In the genomic region with DNA sequence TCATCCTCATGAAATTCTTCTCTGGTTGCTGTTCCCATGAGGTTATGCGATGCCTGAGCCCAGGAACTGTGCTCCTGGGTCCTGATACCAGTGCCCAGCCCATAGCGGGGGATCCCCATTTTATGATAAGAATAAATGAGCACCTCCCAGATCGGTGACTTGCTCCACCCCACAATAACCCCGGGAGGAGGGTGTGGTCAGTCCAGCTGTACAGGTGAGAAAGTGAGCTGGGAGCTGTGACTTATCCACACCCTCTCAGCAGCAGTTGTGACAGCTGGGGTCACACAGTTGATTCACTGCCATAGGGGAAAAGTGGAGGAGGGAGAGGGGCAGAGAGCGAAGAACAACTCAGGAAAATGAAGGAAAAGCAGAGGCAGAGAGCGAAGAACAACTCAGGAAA, we compare ENCODE assay signal across 19 cellular contexts. TPM values are rescaled to one million over a fixed set of nuclear protein-coding genes. Genes with fewer than 3 reads are reported as not detected.
A peak's percentile ranks its signal among the peaks of the same experiment; 100 is the strongest.
DNase-seq lines count a peak whose midpoint lies in the region; ATAC-seq and TF ChIP-seq lines count a peak whose summit lies in the region.
"Had no signal": no experiment of that assay in that cellular context is flagged by ENCODE, and none has a peak within 500 bp of the region (broad histone marks: within the 10 kb centered on the region; RNA-seq: fewer than 3 reads in every experiment).

No MANE protein-coding gene starts in this region.

- H3K27ac Mint-ChIP-seq in T-cell (no peak overlapping the region), endodermal cell (no peak overlapping the region)

- peak overlapping the region in 2 of 3 donors; percentile 48 to 70 for H3K4me3 Mint-ChIP-seq in T-cell
- peak overlapping the region; percentile 49 for H3K4me3 Mint-ChIP-seq in endodermal cell

- ATAC-seq in T-cell (replicated peaks in 1 of 4) (no peak), HG03565 (IDR thresholded peaks at IDR 0.05; ENCODE audit: unreplicated experiment) (no peak), HG02763 (IDR thresholded peaks at IDR 0.05; ENCODE audit: unreplicated experiment) (no peak)

- no peak for DNase-seq in T-cell
- no peak for DNase-seq in endodermal cell
- no peak for DNase-seq in neuronal stem cell (ENCODE audit: low spot score)
- DNase-seq in NCI-H1105 (lab: John Stamatoyannopoulos, UW) = no peak
- DNase-seq in cardiac septum (ENCODE audit: low spot score) = no peak
- DNase-seq: activated naive CD4-positive, alpha-beta T cell treated with Interleukin-2 at 50 U/mL for 16 hours; BE2C; effector CD8-positive, alpha-beta T cell; NCI-H187 treated with DMSO at 0.1 percent for 48 hours; SHP77; small intestine had no signal

- no peak overlapping the region for H2AK5ac ChIP-seq in neuronal stem cell (ENCODE audit: low read depth, low read length)

- H3K4me3 ChIP-seq in endodermal cell (ENCODE audit: low read length) (no peak overlapping the region), neuronal stem cell (ENCODE audit: low read length in 2 of 2) (no peak overlapping the region)
- H3K4me3 ChIP-seq: MG63 had no signal

- peaks cover 30 to 68% of the 10 kb centered on the region in 2 donors for H3K27me3 Mint-ChIP-seq in T-cell
- H3K27me3 Mint-ChIP-seq in endodermal cell (ENCODE audit: insufficient read depth) = peaks cover 30% of the 10 kb centered on the region

- no peak overlapping the region for H2BK15ac ChIP-seq in neuronal stem cell (ENCODE audit: low read length)

- intact Hi-C loops in cardiac septum (cut with DNase I) = no loop called here

- H2BK5ac ChIP-seq in neuronal stem cell (ENCODE audit: low read length) = no peak overlapping the region

- no peaks in the 10 kb centered on the region for H3K36me3 Mint-ChIP-seq in T-cell
- no peaks in the 10 kb centered on the region for H3K36me3 Mint-ChIP-seq in endodermal cell (ENCODE audit: low read depth)

- peak overlapping the region; percentile 74; the same call in 1 of the 2 replicates for H3K9ac ChIP-seq in ES-I3 (ENCODE audit: low read depth, low read length)
- H3K9ac ChIP-seq in endodermal cell (ENCODE audit: extremely low read depth, low read length, poor library complexity, severe bottlenecking) = no peak overlapping the region
- H3K9ac ChIP-seq in neuronal stem cell (ENCODE audit: low read depth, low read length, poor library complexity) = no peak overlapping the region

- H3K4me1 Mint-ChIP-seq in T-cell (peaks cover 0 to 11% (median 0%) of the 10 kb centered on the region in 3 donors), endodermal cell (peaks cover 1% of the 10 kb centered on the region)

- H3K18ac ChIP-seq in neuronal stem cell (ENCODE audit: low read length) = no peak overlapping the region

- CTCF ChIA-PET in T-cell (lab: Charles Lee) = interaction anchor here (0.5 to 0.6 kb wide), 2 partner anchors 917 to 1109 kb away, joined by 3 read pairs; no protein-coding TSS in a partner anchor

- H3K27me3 ChIP-seq in endodermal cell (ENCODE audit: control insufficient read depth, insufficient read depth, low read length, poor library complexity, severe bottlenecking) (peaks cover 7% of the 10 kb centered on the region), neuronal stem cell (ENCODE audit: control insufficient read depth in 3 of 3, insufficient read depth in 3 of 3, low read depth in 1 of 3, low read length in 3 of 3) (no peaks in the 10 kb centered on the region)
- H3K27me3 ChIP-seq: BE2C, MG63, thyroid gland had no signal

- no peak overlapping the region for H3K23ac ChIP-seq in neuronal stem cell (ENCODE audit: low read depth, low read length, poor library complexity)

- H2AFZ ChIP-seq in neuronal stem cell (ENCODE audit: low read length) = no peak overlapping the region

- H3K4me1 ChIP-seq in ES-I3 (ENCODE audit: insufficient read depth, low read length) = peaks cover 3% of the 10 kb centered on the region; the same call in 1 of the 2 replicates
- H3K4me1 ChIP-seq in endodermal cell (ENCODE audit: control insufficient read depth, insufficient read depth, low read length) = no peaks in the 10 kb centered on the region
- H3K4me1 ChIP-seq in neuronal stem cell (ENCODE audit: control insufficient read depth in 2 of 2, insufficient read depth in 1 of 2, low read depth in 1 of 2, low read length in 2 of 2) = peaks cover 0 to 1% of the 10 kb centered on the region in 2 donors
- H3K4me1 ChIP-seq: BE2C, thyroid gland had no signal

- H3K27ac ChIP-seq in endodermal cell (ENCODE audit: low read depth, low read length) (no peak overlapping the region), neuronal stem cell (replicated peaks; ENCODE audit: low read length) (no peak overlapping the region)

- H3K9me3 ChIP-seq in ES-I3 (ENCODE audit: control insufficient read depth, insufficient read depth, low read length) (no peaks in the 10 kb centered on the region), endodermal cell (ENCODE audit: control insufficient read depth, low read length) (no peaks in the 10 kb centered on the region), neuronal stem cell (replicated peaks in 1 of 2; ENCODE audit: control insufficient read depth in 2 of 2, insufficient read depth in 1 of 2, low read depth in 1 of 2, low read length in 2 of 2) (peaks cover 0 to 2% of the 10 kb centered on the region in 2 donors)
- H3K9me3 ChIP-seq: BE2C, MG63, thyroid gland had no signal

- WGBS in endodermal cell (ENCODE audit: insufficient coverage in 1 of 2, insufficient read length in 1 of 2), 2 experiments = 79 to 96% methylated on average over 3 to 6 of the region's 6 CpGs
- WGBS in neuronal stem cell (ENCODE audit: extremely low coverage in 2 of 2, insufficient read length in 2 of 2, insufficient replicate concordance in 1 of 2), 2 donors = no CpG with 5 or more reads among the region's 6 CpGs

- H3K36me3 ChIP-seq in ES-I3 (ENCODE audit: insufficient read depth, low read length) (no peaks in the 10 kb centered on the region), endodermal cell (ENCODE audit: control insufficient read depth, insufficient read depth, low read length) (no peaks in the 10 kb centered on the region), neuronal stem cell (replicated peaks in 1 of 2; ENCODE audit: control insufficient read depth in 2 of 2, insufficient read depth in 2 of 2, low read length in 2 of 2) (no peaks in the 10 kb centered on the region)
- H3K36me3 ChIP-seq: BE2C, MG63, thyroid gland had no signal

- peak overlapping the region; percentile 26 for H3K4me2 ChIP-seq in neuronal stem cell (ENCODE audit: insufficient read depth, low read length, poor library complexity, severe bottlenecking)

- no peak overlapping the region for H4K8ac ChIP-seq in neuronal stem cell (ENCODE audit: low read depth, low read length)

- no peaks in the 10 kb centered on the region for H3K79me1 ChIP-seq in neuronal stem cell (ENCODE audit: low read depth, low read length)

- H4K91ac ChIP-seq in neuronal stem cell (ENCODE audit: low read depth, low read length, poor library complexity) = no peak overlapping the region

- TF ChIP-seq CTCF in endodermal cell (conservative IDR thresholded peaks at IDR 0.05) = no peak

- H3K9me3 Mint-ChIP-seq in T-cell = peaks cover 0 to 7% (median 4%) of the 10 kb centered on the region in 3 donors
- no peaks in the 10 kb centered on the region for H3K9me3 Mint-ChIP-seq in endodermal cell

- H2BK120ac ChIP-seq in neuronal stem cell (ENCODE audit: low read depth, low read length) = no peak overlapping the region

- no peak overlapping the region for H3K14ac ChIP-seq in neuronal stem cell (ENCODE audit: low read length)

- H3K4ac ChIP-seq in neuronal stem cell (ENCODE audit: low read length) = no peak overlapping the region

- POLR2A ChIA-PET in T-cell (lab: Charles Lee) = no interaction called here

- H2BK12ac ChIP-seq in neuronal stem cell (ENCODE audit: low read length) = no peak overlapping the region

RNA-seq across cellular contexts. Expression of a gene that starts 33.4 kb away (rescaled TPM):
- total RNA-seq in T-cell = not detected
- not detected for total RNA-seq in endodermal cell
- polyA plus RNA-seq in endodermal cell (2013, experiment 1 of 2) = not detected
- polyA plus RNA-seq in endodermal cell (2013, experiment 2 of 2) = not detected
- not detected for polyA plus RNA-seq in neuronal stem cell (2013, experiment 1 of 2)
- polyA plus RNA-seq in neuronal stem cell (2013, experiment 2 of 2) = not detected
- not detected for total RNA-seq in cardiac septum
- total RNA-seq: kidney, mononuclear cell, NCI-H460, thyroid gland had no signal
- polyA plus RNA-seq: small intestine had no signal

RNA-seq across cellular contexts. Expression of a gene that starts 40.8 kb away (rescaled TPM):
- total RNA-seq in T-cell (not detected), endodermal cell (not detected), cardiac septum (not detected)
- not detected for polyA plus RNA-seq in endodermal cell (2013, experiment 1 of 2)
- polyA plus RNA-seq in endodermal cell (2013, experiment 2 of 2) = not detected
- not detected for polyA plus RNA-seq in neuronal stem cell (2013, experiment 1 of 2)
- not detected for polyA plus RNA-seq in neuronal stem cell (2013, experiment 2 of 2)
- total RNA-seq: kidney, NCI-H460, thyroid gland had no signal
- polyA plus RNA-seq: small intestine had no signal

RNA-seq across cellular contexts. Expression of a gene that starts 50.6 kb away (rescaled TPM):
- total RNA-seq in T-cell (not detected), endodermal cell (not detected), cardiac septum (not detected)
- polyA plus RNA-seq in endodermal cell (2013, experiment 1 of 2) = not detected
- not detected for polyA plus RNA-seq in endodermal cell (2013, experiment 2 of 2)
- polyA plus RNA-seq in neuronal stem cell (2013, experiment 1 of 2) = not detected
- not detected for polyA plus RNA-seq in neuronal stem cell (2013, experiment 2 of 2)
- total RNA-seq: kidney, mononuclear cell, NCI-H460, thyroid gland had no signal
- polyA plus RNA-seq: small intestine had no signal
